Comparison of ENCODE assay signal across 1 cellular context in genomic region chr5:73812962-73813588, GRCh38.
TF ChIP-seq lines count a peak whose summit lies in the region.

No MANE protein-coding gene starts in this region.

TF ChIP-seq in GM23338, 12 proteins besides CTCF, POLR2A, EP300 and RAD21 (continued from another document):
- no peak for TF ChIP-seq ETS1 (IDR thresholded peaks at IDR 0.05)
- TF ChIP-seq EZH2 (IDR thresholded peaks at IDR 0.05; ENCODE audit: low read depth, unreplicated experiment) = no peak
- no peak for TF ChIP-seq STAT1 (IDR thresholded peaks at IDR 0.05; ENCODE audit: unreplicated experiment)
